In genomic region chr14:80393766-80394165, GRCh38 we compare ENCODE assay signal across 21 cellular contexts.
"Had no signal": no experiment of that assay in that cellular context is flagged by ENCODE, and none has a peak within 500 bp of the region (broad histone marks: within the 10 kb centered on the region; RNA-seq: fewer than 3 reads in every experiment).

No MANE protein-coding gene starts in this region.

- H3K27ac ChIP-seq: epithelial cell of prostate, esophagus muscularis mucosa, gastrocnemius medialis, neutrophil, right atrium auricular region, sigmoid colon, stomach, thoracic aorta had no signal

- ATAC-seq: effector memory CD8-positive, alpha-beta T cell; gastrocnemius medialis; heart right ventricle; left lobe of liver; mucosa of descending colon; naive thymus-derived CD8-positive, alpha-beta T cell had no signal

- DNase-seq: effector memory CD8-positive, alpha-beta T cell; gastrocnemius medialis; heart right ventricle; hypothalamus; islet precursor cell; mammary epithelial cell; mucosa of descending colon; naive thymus-derived CD8-positive, alpha-beta T cell; posterior cingulate gyrus; sigmoid colon; small intestine; stimulated activated CD4-positive, alpha-beta T cell treated with anti-CD3 and anti-CD28 coated beads, Interleukin-12 subunit alpha, Interleukin-12 subunit beta, amount 100 ng/mL, for 4 hours; stimulated activated naive CD4-positive, alpha-beta T cell; stomach; substantia nigra had no signal

- H3K9me3 ChIP-seq: gastrocnemius medialis, neutrophil, thoracic aorta had no signal

- H3K4me1 ChIP-seq: esophagus muscularis mucosa, gastrocnemius medialis, heart right ventricle, right atrium auricular region, stomach had no signal

- H3K4me3 ChIP-seq: esophagus muscularis mucosa, gastrocnemius medialis, heart right ventricle, mucosa of descending colon, right atrium auricular region, sigmoid colon, stomach, thoracic aorta had no signal

- H3K36me3 ChIP-seq: esophagus muscularis mucosa, gastrocnemius medialis, heart right ventricle, neutrophil, right atrium auricular region, sigmoid colon, stomach, thoracic aorta had no signal

- H3K27me3 ChIP-seq: esophagus muscularis mucosa, gastrocnemius medialis, heart right ventricle, neutrophil, right atrium auricular region, sigmoid colon, stomach had no signal
